Comparison of ENCODE assay signal across 13 cellular contexts in genomic region chr4:8745036-8745827, GRCh38.
"Had no signal": no experiment of that assay in that cellular context is flagged by ENCODE, and none has a peak within 500 bp of the region (broad histone marks: within the 10 kb centered on the region; RNA-seq: fewer than 3 reads in every experiment).

No MANE protein-coding gene starts in this region.

- H3K27me3 Mint-ChIP-seq: activated naive CD8-positive, alpha-beta T cell treated with anti-CD3 and anti-CD28 coated beads for 36 hours had no signal

- H3K36me3 ChIP-seq: esophagus muscularis mucosa, left lung, pancreas had no signal

- H3K4me1 Mint-ChIP-seq: activated naive CD8-positive, alpha-beta T cell treated with anti-CD3 and anti-CD28 coated beads for 36 hours had no signal

- H3K36me3 Mint-ChIP-seq: activated naive CD8-positive, alpha-beta T cell treated with anti-CD3 and anti-CD28 coated beads for 36 hours had no signal

- ATAC-seq: activated CD4-positive, CD25-positive, alpha-beta regulatory T cell treated with anti-CD3 and anti-CD28 coated beads, Interleukin-2, amount 50 U/mL, for 24 hours; left lung; pancreas had no signal

- DNase-seq: activated gamma-delta T cell treated with Interleukin-2 at 50 U/mL for 16 hours; activated naive CD8-positive, alpha-beta T cell treated with anti-CD3 and anti-CD28 coated beads for 36 hours; glutamatergic neuron; nephron progenitor cell; stimulated activated CD4-positive, alpha-beta T cell treated with anti-CD3 and anti-CD28 coated beads, Interleukin-2, amount 100 ng/mL, for 24 hours; stimulated activated naive CD4-positive, alpha-beta T cell; substantia nigra; trophoblast cell had no signal

- H3K4me1 ChIP-seq: esophagus muscularis mucosa, left lung, pancreas had no signal

- H3K27ac ChIP-seq: dorsolateral prefrontal cortex, esophagus muscularis mucosa, left lung, pancreas had no signal

- H3K9me3 ChIP-seq: esophagus muscularis mucosa, left lung, pancreas had no signal

- H3K27ac Mint-ChIP-seq: activated naive CD8-positive, alpha-beta T cell treated with anti-CD3 and anti-CD28 coated beads for 36 hours; nephron progenitor cell had no signal

- H3K4me3 ChIP-seq: dorsolateral prefrontal cortex, esophagus muscularis mucosa, left lung, pancreas had no signal

- H3K4me3 Mint-ChIP-seq: activated naive CD8-positive, alpha-beta T cell treated with anti-CD3 and anti-CD28 coated beads for 36 hours; nephron progenitor cell had no signal
